Comparison of ENCODE assay signal across 8 cellular contexts in genomic region chr6:39984051-39984450, GRCh38.
"Had no signal": no experiment of that assay in that cellular context is flagged by ENCODE, and none has a peak within 500 bp of the region (broad histone marks: within the 10 kb centered on the region; RNA-seq: fewer than 3 reads in every experiment).

No MANE protein-coding gene starts in this region.

- H3K4me3 ChIP-seq: GM23248, HAP-1, K562 had no signal

- H3K4me3 Mint-ChIP-seq: HFFc6 had no signal

- DNase-seq: GM23248, GOT3, H7, HFFc6, IMR-90 had no signal

- ATAC-seq: HCT116, K562 had no signal

- H3K27ac ChIP-seq: GM23248 had no signal

- H3K36me3 ChIP-seq: HAP-1 had no signal

- H3K9me3 ChIP-seq: HAP-1 had no signal

- H3K4me1 ChIP-seq: HAP-1 had no signal

- H3K27ac Mint-ChIP-seq: HFFc6 had no signal
